In genomic region chr22:39108487-39108886, GRCh38 we compare ENCODE assay signal across 1 cellular context.
TF ChIP-seq lines count a peak whose summit lies in the region.

No MANE protein-coding gene starts in this region.

TF ChIP-seq in K562, 482 proteins besides CTCF, POLR2A, EP300 and RAD21 (continued from another document):
- TF ChIP-seq GTF2B (IDR thresholded peaks at IDR 0.05; ENCODE audit: extremely low read depth, insufficient read length) (no peak), TSHZ1 (CRISPR knock-in tag; IDR thresholded peaks at IDR 0.05) (peak; percentile 87), ZFP30 (CRISPR knock-in tag; IDR thresholded peaks at IDR 0.05; ENCODE audit: borderline replicate concordance) (no peak), ZNF592 (IDR thresholded peaks at IDR 0.05) (peak; percentile 98), ZNF766 (CRISPR knock-in tag; conservative IDR thresholded peaks at IDR 0.05) (peak; percentile 70), RNF2 (IDR thresholded peaks at IDR 0.05) (no peak), ZNF740 (CRISPR knock-in tag; IDR thresholded peaks at IDR 0.05) (no peak), ZNF740 (tag; IDR thresholded peaks at IDR 0.05) (peak in 1 of 2 experiments; percentile 91; a peak in 2 of 4 replicates), SETDB1 (IDR thresholded peaks at IDR 0.05; ENCODE audit: low read length) (no peak), TEAD2 (tag; IDR thresholded peaks at IDR 0.05) (peak; percentile 84; the same call in 1 of the 2 replicates), POLR3G (IDR thresholded peaks at IDR 0.05; ENCODE audit: extremely low read depth, insufficient read length, insufficient replicate concordance) (no peak), MAFF (IDR thresholded peaks at IDR 0.05; ENCODE audit: low read length) (no peak), CCAR2 (IDR thresholded peaks at IDR 0.05; ENCODE audit: low read depth, low read length) (no peak), MYBL2 (IDR thresholded peaks at IDR 0.05; ENCODE audit: low read depth) (no peak), MYBL2 (CRISPR knock-in tag; IDR thresholded peaks at IDR 0.05; ENCODE audit: borderline replicate concordance) (no peak), ZBTB12 (CRISPR knock-in tag; IDR thresholded peaks at IDR 0.05) (peak; percentile 54), PPARD (CRISPR knock-in tag; IDR thresholded peaks at IDR 0.05) (peak; percentile 33; the same call in 1 of the 2 replicates), SMARCA4 (IDR thresholded peaks at IDR 0.05) (no peak), THAP7 (CRISPR knock-in tag; IDR thresholded peaks at IDR 0.05) (no peak), ZNF584 (CRISPR knock-in tag; IDR thresholded peaks at IDR 0.05; ENCODE audit: low read depth) (peak; percentile 96), ATF4 (CRISPR knock-in tag; IDR thresholded peaks at IDR 0.05) (peak; percentile 69; the same call in 1 of the 2 replicates), ZNF354B (CRISPR knock-in tag; IDR thresholded peaks at IDR 0.05) (peak; percentile 72; the same call in 1 of the 2 replicates), HDGF (IDR thresholded peaks at IDR 0.05) (no peak), HOXB6 (CRISPR knock-in tag; IDR thresholded peaks at IDR 0.05; ENCODE audit: borderline replicate concordance) (no peak), SMAD3 (CRISPR knock-in tag; conservative IDR thresholded peaks at IDR 0.05) (peak; percentile 95), NFXL1 (CRISPR knock-in tag; IDR thresholded peaks at IDR 0.05) (peak; percentile 79; the same call in 1 of the 2 replicates), ZNF175 (CRISPR knock-in tag; IDR thresholded peaks at IDR 0.05; ENCODE audit: low read depth) (peak; percentile 96), CREB5 (CRISPR knock-in tag; IDR thresholded peaks at IDR 0.05) (peak; percentile 61; the same call in 1 of the 2 replicates), ZHX1 (conservative IDR thresholded peaks at IDR 0.05; ENCODE audit: low read length) (no peak), ZBTB34 (CRISPR knock-in tag; IDR thresholded peaks at IDR 0.05) (peak; percentile 26; the same call in 1 of the 2 replicates), TCF7 (IDR thresholded peaks at IDR 0.05; ENCODE audit: borderline replicate concordance) (no peak), ZNF79 (CRISPR knock-in tag; IDR thresholded peaks at IDR 0.05; ENCODE audit: low read depth) (0 out of 2 replicates have a peak, but pooled peaks have one; percentile 65), ETV5 (CRISPR knock-in tag; IDR thresholded peaks at IDR 0.05; ENCODE audit: low read depth) (no peak), EP400 (IDR thresholded peaks at IDR 0.05) (no peak), TBL1XR1 (IDR thresholded peaks at IDR 0.05; ENCODE audit: low read length in 2 of 2) (no peak), PCBP1 (IDR thresholded peaks at IDR 0.05; ENCODE audit: low read depth, low read length, poor library complexity, severe bottlenecking) (no peak), RFX7 (CRISPR knock-in tag; IDR thresholded peaks at IDR 0.05) (peak; percentile 70; the same call in 1 of the 2 replicates), ZNF639 (CRISPR knock-in tag; conservative IDR thresholded peaks at IDR 0.05 in 1 of 2, IDR thresholded peaks at IDR 0.05 in 1 of 2) (peak in 1 of 2 experiments; percentile 88; a peak in 2 of 4 replicates), ZNF644 (tag; IDR thresholded peaks at IDR 0.05; ENCODE audit: low read depth) (peak; percentile 89), MEF2D (tag; conservative IDR thresholded peaks at IDR 0.05; ENCODE audit: low read depth) (peak; percentile 89), SP2 (IDR thresholded peaks at IDR 0.05; ENCODE audit: extremely low read depth, low read depth, low read length, poor library complexity, severe bottlenecking) (no peak), FOSL1 (tag; conservative IDR thresholded peaks at IDR 0.05) (no peak), ZNF583 (CRISPR knock-in tag; IDR thresholded peaks at IDR 0.05) (peak; percentile 95)
